Comparison of ENCODE assay signal across 8 cellular contexts in genomic region chr20:17971571-17972013, GRCh38. TPM values are rescaled to one million over a fixed set of nuclear protein-coding genes. Genes with fewer than 3 reads are reported as not detected.
DNase-seq lines count a peak whose midpoint lies in the region; ATAC-seq, FAIRE-seq and TF ChIP-seq lines count a peak whose summit lies in the region.

No MANE protein-coding gene starts in this region.

- no peaks in the 10 kb centered on the region for H3K9me3 ChIP-seq in ES-I3 (ENCODE audit: control insufficient read depth, insufficient read depth, low read length)
- H3K9me3 ChIP-seq in OCI-LY1 (ENCODE audit: low read length): no peaks in the 10 kb centered on the region
- no peaks in the 10 kb centered on the region for H3K9me3 ChIP-seq in H1 (ENCODE audit: insufficient read depth in 2 of 2, low read depth in 1 of 2, low read length in 1 of 2)
- H3K9me3 ChIP-seq in neural cell (ENCODE audit: low read length): no peaks in the 10 kb centered on the region

- no peak for TF ChIP-seq POLR2A in H1 (IDR thresholded peaks at IDR 0.05; ENCODE audit: control extremely low read depth in 1 of 2, low read depth in 2 of 2, low read length in 2 of 2)

- no peak for TF ChIP-seq CTCF in OCI-LY1 (IDR thresholded peaks at IDR 0.05; ENCODE audit: low read length)
- TF ChIP-seq CTCF in H1 (IDR thresholded peaks at IDR 0.05; ENCODE audit: control extremely low read depth in 1 of 3, insufficient read depth in 1 of 3, low read depth in 1 of 3, low read length in 3 of 3): no peak
- no peak for TF ChIP-seq CTCF in neural cell (IDR thresholded peaks at IDR 0.05; ENCODE audit: poor library complexity, severe bottlenecking)

- no peaks in the 10 kb centered on the region for H3K27me3 ChIP-seq in OCI-LY1 (ENCODE audit: insufficient read depth, low read length)
- H3K27me3 ChIP-seq in H1 (replicated peaks in 1 of 4; ENCODE audit: control insufficient read depth in 3 of 4, extremely low read depth in 1 of 4, insufficient read depth in 3 of 4, low read length in 3 of 4): no peaks in the 10 kb centered on the region
- H3K27me3 ChIP-seq in neural cell (ENCODE audit: insufficient read depth, low read depth, low read length): no peaks in the 10 kb centered on the region

- H3K18ac ChIP-seq in H1 (ENCODE audit: extremely low read depth, low read length): no peak overlapping the region

- no peaks in the 10 kb centered on the region for H3K9me2 ChIP-seq in OCI-LY1 (ENCODE audit: low read depth, low read length)
- H3K9me2 ChIP-seq in neural cell (ENCODE audit: insufficient read depth, low read length): no peaks in the 10 kb centered on the region

- no peak overlapping the region for H2BK5ac ChIP-seq in H1 (ENCODE audit: low read depth, low read length)

- H3K14ac ChIP-seq in H1 (ENCODE audit: insufficient read length): no peak overlapping the region

- peak overlapping the region; percentile 81 for H3K4me2 ChIP-seq in OCI-LY1 (ENCODE audit: low read length)
- peak overlapping the region; percentile 87 to 98 for H3K4me2 ChIP-seq in H1 (ENCODE audit: insufficient read depth in 1 of 2, low read depth in 2 of 2, low read length in 2 of 2)
- no peak overlapping the region for H3K4me2 ChIP-seq in neural cell (ENCODE audit: low read length)

- H3K79me2 ChIP-seq in OCI-LY1 (ENCODE audit: insufficient read depth, low read length) (peaks cover 76% of the 10 kb centered on the region), H1 (ENCODE audit: control insufficient read depth in 1 of 2, insufficient read depth in 2 of 2, low read length in 2 of 2) (peaks cover 51 to 96% of the 10 kb centered on the region in 2 experiments), neural cell (replicated peaks; ENCODE audit: insufficient read depth, low read length) (peaks cover 64% of the 10 kb centered on the region)

- H3K36me3 ChIP-seq in ES-I3 (ENCODE audit: insufficient read depth, low read length) (peaks cover 7% of the 10 kb centered on the region; the same call in 1 of the 2 replicates), OCI-LY1 (ENCODE audit: insufficient read depth, low read length) (peaks cover 55% of the 10 kb centered on the region), H1 (ENCODE audit: control insufficient read depth in 2 of 4, insufficient read depth in 4 of 4, low read length in 3 of 4) (peaks cover 5 to 52% (median 8%) of the 10 kb centered on the region in 4 experiments; a peak in 6 of 8 replicates), neural cell (ENCODE audit: insufficient read depth, low read length) (no peaks in the 10 kb centered on the region)

- peak overlapping the region; percentile 98 for H3K27ac ChIP-seq in OCI-LY1 (ENCODE audit: low read depth, low read length, poor library complexity, severe bottlenecking)
- H3K27ac ChIP-seq in H1 (ENCODE audit: low read depth, low read length): no peak overlapping the region
- H3K27ac ChIP-seq in neural cell (ENCODE audit: low read length): no peak overlapping the region

- H3K9ac ChIP-seq in ES-I3 (ENCODE audit: low read depth, low read length) (peak overlapping the region; percentile 95), OCI-LY1 (ENCODE audit: low read length) (peak overlapping the region; percentile 100), H1 (replicated peaks in 1 of 4; ENCODE audit: extremely low read depth in 1 of 4, low read depth in 3 of 4, low read length in 3 of 4) (peak overlapping the region in 3 of 4 experiments; percentile 6 to 26 (median 24); a peak in 3 of 7 replicates), neural cell (ENCODE audit: low read length) (no peak overlapping the region)

- TF ChIP-seq EP300 in H1 (IDR thresholded peaks at IDR 0.05; ENCODE audit: borderline replicate concordance in 1 of 2, low read depth in 2 of 2, low read length in 2 of 2) (no peak), neural cell (conservative IDR thresholded peaks at IDR 0.05; ENCODE audit: poor library complexity, severe bottlenecking) (no peak)

- no peak overlapping the region for H2AFZ ChIP-seq in OCI-LY1 (ENCODE audit: low read length)
- no peak overlapping the region for H2AFZ ChIP-seq in H1 (ENCODE audit: low read length)
- H2AFZ ChIP-seq in neural cell (ENCODE audit: low read depth, low read length): no peak overlapping the region

- POLR2A ChIA-PET in H1 (lab: Charles Lee; ENCODE audit: partially characterized antibody): interaction anchor here (0.6 to 20.7 kb wide), 8 partner anchors 8 to 290 kb away, joined by 3 to 424 read pairs (median 12); partner anchors contain the start of gene RRBP1

- H2BK15ac ChIP-seq in H1 (ENCODE audit: low read length): no peak overlapping the region

- CTCF ChIA-PET in H1 (lab: Charles Lee; ENCODE audit: partially characterized antibody): interaction anchor here (1.0 to 1.7 kb wide), 5 partner anchors 13 to 48 kb away, joined by 3 to 5 read pairs (median 4); no protein-coding TSS in a partner anchor

- no peak overlapping the region for H3K4ac ChIP-seq in H1 (replicated peaks; ENCODE audit: insufficient read length, low read depth, low read length)

- no peak overlapping the region for H2BK20ac ChIP-seq in H1 (ENCODE audit: low read length)

- H4K20me1 ChIP-seq in OCI-LY1 (ENCODE audit: insufficient read depth, low read length) (no peaks in the 10 kb centered on the region), H1 (replicated peaks in 1 of 2; ENCODE audit: control insufficient read depth in 1 of 2, insufficient read depth in 2 of 2, low read length in 2 of 2) (peaks cover 7 to 8% of the 10 kb centered on the region in 2 experiments), neural cell (ENCODE audit: insufficient read depth) (no peaks in the 10 kb centered on the region)

- H2AK5ac ChIP-seq in H1 (ENCODE audit: low read depth, low read length): no peak overlapping the region

- no peak overlapping the region for H2BK12ac ChIP-seq in H1 (ENCODE audit: low read depth, low read length)

- DNase-seq in H1 (ENCODE audit: low read depth in 1 of 2, low spot score in 2 of 2) (no peak), NCI-H1105 treated with DMSO at 0.1 percent for 48 hours (lab: John Stamatoyannopoulos, UW) (no peak), activated gamma-delta T cell treated with Interleukin-2 at 50 U/mL for 16 hours (no peak)
- DNase-seq in activated CD4-positive, alpha-beta T cell treated with anti-CD3 and anti-CD28 coated beads for 4 hours: no peak

- no peak for ATAC-seq in HG03442 (IDR thresholded peaks at IDR 0.05; ENCODE audit: unreplicated experiment)

- H3K79me1 ChIP-seq in H1 (ENCODE audit: low read depth, low read length): peaks cover 3% of the 10 kb centered on the region; the same call in 1 of the 2 replicates

- no peak overlapping the region for H4K91ac ChIP-seq in H1 (replicated peaks; ENCODE audit: insufficient read length, low read length)

- no peak overlapping the region for H3K56ac ChIP-seq in H1 (replicated peaks; ENCODE audit: insufficient read length, low read depth, low read length)

- 20% methylated on average over 7 of the region's 7 CpGs; no CpG with 5 or more reads in 1 of the 2 experiments for WGBS in H1 (ENCODE audit: extremely low coverage in 1 of 2, insufficient coverage in 1 of 2, insufficient read length in 1 of 2, insufficient replicate concordance in 2 of 2, low coverage in 1 of 2, low lambda C conversion rate in 2 of 2, missing lambda C conversion rate in 1 of 2), 2 experiments

- H3K4me3 ChIP-seq in OCI-LY1 (ENCODE audit: low read depth, low read length, poor library complexity, severe bottlenecking) (peak overlapping the region; percentile 98), H1 (ENCODE audit: extremely low read depth in 1 of 4, insufficient read depth in 2 of 4, low read depth in 3 of 4, low read length in 4 of 4) (peak overlapping the region; percentile 54 to 99 (median 86)), neural cell (ENCODE audit: low read length) (peak overlapping the region; percentile 85)

- no peak for FAIRE-seq in H1 (lab: Jason Lieb, UNC)

- TF ChIP-seq RAD21 in H1 (IDR thresholded peaks at IDR 0.05 in 1 of 2, conservative IDR thresholded peaks at IDR 0.05 in 1 of 2; ENCODE audit: low read depth in 2 of 2, low read length in 2 of 2) (no peak), neural cell (conservative IDR thresholded peaks at IDR 0.05) (no peak)

- no peak overlapping the region for H3K23ac ChIP-seq in H1 (ENCODE audit: insufficient read length)

- 0 out of 2 replicates have a peak, but pooled peaks cover 3% of the 10 kb centered on the region for H3F3A ChIP-seq in OCI-LY1 (ENCODE audit: insufficient read depth, low read length)
- H3F3A ChIP-seq in neural cell (ENCODE audit: insufficient read depth, low read length, poor library complexity, severe bottlenecking): no peaks in the 10 kb centered on the region

- peaks cover 10% of the 10 kb centered on the region for H3K4me1 ChIP-seq in ES-I3 (ENCODE audit: insufficient read depth, low read length)
- H3K4me1 ChIP-seq in OCI-LY1 (ENCODE audit: insufficient read depth, low read length, severe bottlenecking): peaks cover 40% of the 10 kb centered on the region
- peaks cover 0 to 6% (median 2%) of the 10 kb centered on the region in 4 experiments; a peak in 4 of 7 replicates for H3K4me1 ChIP-seq in H1 (replicated peaks in 1 of 4; ENCODE audit: control insufficient read depth in 3 of 4, insufficient read depth in 4 of 4, low read length in 3 of 4)

- peak overlapping the region; percentile 31; the same call in 1 of the 2 replicates for H4K8ac ChIP-seq in H1 (ENCODE audit: extremely low read depth, insufficient read depth, low read length)

- peaks cover 7% of the 10 kb centered on the region for H3K23me2 ChIP-seq in H1 (ENCODE audit: low read depth, low read length)

- H4K5ac ChIP-seq in H1 (ENCODE audit: insufficient read length, low read depth, low read length): no peak overlapping the region

- H2BK120ac ChIP-seq in H1 (replicated peaks; ENCODE audit: low read depth, low read length): no peak overlapping the region

RNA-seq across cellular contexts. Expression of gene MGME1, which starts 2.8 kb away (rescaled TPM):
- total RNA-seq in H1 (2021; fragmentation: NEBNext Ultra II Directional; extraction: Animal tissue kit (Norgen Biotek cat#: 25700)): 56.3 and 59.0 TPM in 2 replicates
- polyA plus RNA-seq in H1 (2011; rRNA removed): 13.7 and 27.7 TPM in 2 replicates
- 26.3 TPM for polyA plus RNA-seq in H1 (2011; cell fraction: cytosol; rRNA removed)
- polyA plus RNA-seq in H1 (2011; cell fraction: nucleus; rRNA removed): 10.6 TPM
- polyA plus RNA-seq in H1 (2012, experiment 1 of 2): 41.6 to 71.7 TPM (median 46.4 TPM) in 4 replicates
- 8.8 TPM for polyA plus RNA-seq in H1 (2012, experiment 2 of 2)
- polyA plus RNA-seq in H1 (2013, experiment 1 of 2): 34.4 TPM
- 35.2 TPM for polyA plus RNA-seq in H1 (2013, experiment 2 of 2)
- polyA minus RNA-seq in H1 (2011; rRNA and poly(A)+ RNA removed): 29.0 and 31.2 TPM in 2 replicates
- 36.3 TPM for polyA minus RNA-seq in H1 (2011; cell fraction: cytosol; rRNA and poly(A)+ RNA removed)
- 31.8 TPM for polyA minus RNA-seq in H1 (2011; cell fraction: nucleus; rRNA and poly(A)+ RNA removed)
- polyA plus RNA-seq in neural cell: 4.4 and 7.0 TPM in 2 replicates
- polyA minus RNA-seq in neural cell: 9.6 and 11.2 TPM in 2 replicates

RNA-seq across cellular contexts. Expression of gene SNX5, which starts 3.0 kb away (rescaled TPM):
- total RNA-seq in H1 (2021; fragmentation: NEBNext Ultra II Directional; extraction: Animal tissue kit (Norgen Biotek cat#: 25700)): 181 and 194 TPM in 2 replicates
- polyA plus RNA-seq in H1 (2011; rRNA removed) (140 and 155 TPM in 2 replicates), neural cell (59.8 and 66.6 TPM in 2 replicates)
- 179 TPM for polyA plus RNA-seq in H1 (2011; cell fraction: cytosol; rRNA removed)
- polyA plus RNA-seq in H1 (2011; cell fraction: nucleus; rRNA removed): 236 TPM
- polyA plus RNA-seq in H1 (2012, experiment 1 of 2): 129 to 235 TPM (median 148 TPM) in 4 replicates
- polyA plus RNA-seq in H1 (2012, experiment 2 of 2): 34.5 TPM
- polyA plus RNA-seq in H1 (2013, experiment 1 of 2): 213 TPM
- polyA plus RNA-seq in H1 (2013, experiment 2 of 2): 198 TPM
- polyA minus RNA-seq in H1 (2011; rRNA and poly(A)+ RNA removed): 163 and 196 TPM in 2 replicates
- 156 TPM for polyA minus RNA-seq in H1 (2011; cell fraction: cytosol; rRNA and poly(A)+ RNA removed)
- 471 TPM for polyA minus RNA-seq in H1 (2011; cell fraction: nucleus; rRNA and poly(A)+ RNA removed)
- polyA minus RNA-seq in neural cell: 53.4 and 59.9 TPM in 2 replicates
